8 cellular contexts compared by ENCODE assay signal in genomic region chr2:158410132-158410531, GRCh38. TPM values are rescaled to one million over a fixed set of nuclear protein-coding genes. Genes with fewer than 3 reads are reported as not detected.
"Had no signal": no experiment of that assay in that cellular context is flagged by ENCODE, and none has a peak within 500 bp of the region (broad histone marks: within the 10 kb centered on the region; RNA-seq: fewer than 3 reads in every experiment).

No MANE protein-coding gene starts in this region.

- H3K4me2 ChIP-seq: KMS-11 had no signal

- ATAC-seq: HepG2 had no signal

- DNase-seq: IMR-90, KBM-7, KG1 had no signal

- H3K27ac ChIP-seq: HL-60, KMS-11 had no signal

- FAIRE-seq: HepG2, HTR-8/SVneo had no signal

- H3K9ac ChIP-seq: KMS-11 had no signal

RNA-seq across cellular contexts. Expression of gene CCDC148, which starts 46.4 kb away (rescaled TPM):
- polyA plus RNA-seq: IgD-negative memory B cell had no signal
